ENCODE assay signal across 14 cellular contexts in genomic region chr18:49967171-49967570, GRCh38.
A peak's percentile ranks its signal among the peaks of the same experiment; 100 is the strongest.
DNase-seq lines count a peak whose midpoint lies in the region; ATAC-seq and TF ChIP-seq lines count a peak whose summit lies in the region.
"Had no signal": no experiment of that assay in that cellular context is flagged by ENCODE, and none has a peak within 500 bp of the region (broad histone marks: within the 10 kb centered on the region; RNA-seq: fewer than 3 reads in every experiment).

No MANE protein-coding gene starts in this region.

- no peaks in the 10 kb centered on the region for H3K36me3 ChIP-seq in body of pancreas (replicated peaks in 1 of 2; ENCODE audit: insufficient read depth in 1 of 2, low read depth in 2 of 2)
- H3K36me3 ChIP-seq in vagina, result no peaks in the 10 kb centered on the region
- H3K36me3 ChIP-seq in neuronal stem cell (replicated peaks in 1 of 2; ENCODE audit: control insufficient read depth in 2 of 2, insufficient read depth in 2 of 2, low read length in 2 of 2), result no peaks in the 10 kb centered on the region
- H3K36me3 ChIP-seq: cardiac muscle cell had no signal

- H2BK12ac ChIP-seq in neuronal stem cell (ENCODE audit: low read length), result no peak overlapping the region

- no peak overlapping the region for H2BK15ac ChIP-seq in neuronal stem cell (ENCODE audit: low read length)

- H2AFZ ChIP-seq in neuronal stem cell (ENCODE audit: low read length), result no peak overlapping the region
- H2AFZ ChIP-seq: GM23338 had no signal

- H3K27me3 ChIP-seq in body of pancreas (no peaks in the 10 kb centered on the region), vagina (no peaks in the 10 kb centered on the region), neuronal stem cell (ENCODE audit: control insufficient read depth in 3 of 3, insufficient read depth in 3 of 3, low read depth in 1 of 3, low read length in 3 of 3) (peaks cover 0 to 13% (median 0%) of the 10 kb centered on the region in 3 experiments)
- H3K27me3 ChIP-seq: cardiac muscle cell had no signal

- H3K4ac ChIP-seq in neuronal stem cell (ENCODE audit: low read length), result no peak overlapping the region

- H3K27ac ChIP-seq in body of pancreas (peak overlapping the region in 3 of 4 donors; percentile 36 to 63 (median 59)), vagina (peak overlapping the region; percentile 44), neuronal stem cell (replicated peaks; ENCODE audit: low read length) (no peak overlapping the region)
- H3K27ac ChIP-seq: cardiac muscle cell, KMS-11 had no signal

- no peaks in the 10 kb centered on the region for H3K9me3 ChIP-seq in body of pancreas
- no peaks in the 10 kb centered on the region for H3K9me3 ChIP-seq in vagina
- no peaks in the 10 kb centered on the region for H3K9me3 ChIP-seq in neuronal stem cell (replicated peaks in 1 of 2; ENCODE audit: control insufficient read depth in 2 of 2, insufficient read depth in 1 of 2, low read depth in 1 of 2, low read length in 2 of 2)

- ATAC-seq in GM19395 (IDR thresholded peaks at IDR 0.05; ENCODE audit: unreplicated experiment) (peak; percentile 68), HG03095 (IDR thresholded peaks at IDR 0.05; ENCODE audit: unreplicated experiment) (peak; percentile 50), body of pancreas (peak; percentile 85), GM18519 (IDR thresholded peaks at IDR 0.05; ENCODE audit: low FRiP score, unreplicated experiment) (no peak)
- ATAC-seq: GM23338; naive thymus-derived CD8-positive, alpha-beta T cell had no signal

- no peak overlapping the region for H3K18ac ChIP-seq in neuronal stem cell (ENCODE audit: low read length)

- H3K23ac ChIP-seq in neuronal stem cell (ENCODE audit: low read depth, low read length, poor library complexity), result no peak overlapping the region

- no peak overlapping the region for H3K9ac ChIP-seq in neuronal stem cell (ENCODE audit: low read depth, low read length, poor library complexity)
- H3K9ac ChIP-seq: KMS-11 had no signal

- no peak overlapping the region for H4K8ac ChIP-seq in neuronal stem cell (ENCODE audit: low read depth, low read length)

- H3K14ac ChIP-seq in neuronal stem cell (ENCODE audit: low read length), result no peak overlapping the region

- H3K4me2 ChIP-seq in neuronal stem cell (ENCODE audit: insufficient read depth, low read length, poor library complexity, severe bottlenecking), result no peak overlapping the region
- H3K4me2 ChIP-seq: GM23338, KMS-11 had no signal

- 24 to 28% methylated on average over 4 of the region's 4 CpGs for WGBS in body of pancreas, 2 donors
- no CpG with 5 or more reads among the region's 4 CpGs for WGBS in neuronal stem cell (ENCODE audit: extremely low coverage in 2 of 2, insufficient read length in 2 of 2, insufficient replicate concordance in 1 of 2), 2 donors

- intact Hi-C loops in body of pancreas (cut with DNase I) (no loop called here), vagina (cut with DNase I) (no loop called here)

- no peak overlapping the region for H2BK120ac ChIP-seq in neuronal stem cell (ENCODE audit: low read depth, low read length)

- DNase-seq in body of pancreas (peak in 1 of 4 donors; percentile 37), vagina (ENCODE audit: extremely low spot score in 2 of 2) (no peak), NCI-H146 treated with DMSO at 0.1 percent for 48 hours (lab: John Stamatoyannopoulos, UW; ENCODE audit: unreplicated experiment) (no peak), neuronal stem cell (ENCODE audit: low spot score) (no peak)
- DNase-seq: activated T-cell treated with anti-CD3 and anti-CD28 coated beads, Interleukin-2, amount 50 U/mL, for 24 hours; naive thymus-derived CD8-positive, alpha-beta T cell; NCI-H226; substantia nigra had no signal

- H4K91ac ChIP-seq in neuronal stem cell (ENCODE audit: low read depth, low read length, poor library complexity), result no peak overlapping the region

- no peaks in the 10 kb centered on the region for H3K79me1 ChIP-seq in neuronal stem cell (ENCODE audit: low read depth, low read length)

- H2AK5ac ChIP-seq in neuronal stem cell (ENCODE audit: low read depth, low read length), result no peak overlapping the region

- H3K4me3 ChIP-seq in body of pancreas, result no peak overlapping the region
- H3K4me3 ChIP-seq in vagina, result no peak overlapping the region
- H3K4me3 ChIP-seq in neuronal stem cell (ENCODE audit: low read length in 2 of 2), result no peak overlapping the region
- H3K4me3 ChIP-seq: cardiac muscle cell, GM23338 had no signal

- TF ChIP-seq POLR2A in body of pancreas (IDR thresholded peaks at IDR 0.05) (no peak), vagina (IDR thresholded peaks at IDR 0.05) (no peak)

- no peak for TF ChIP-seq CTCF in body of pancreas (IDR thresholded peaks at IDR 0.05)
- no peak for TF ChIP-seq CTCF in vagina (IDR thresholded peaks at IDR 0.05)

- H2BK5ac ChIP-seq in neuronal stem cell (ENCODE audit: low read length), result no peak overlapping the region

- peaks cover 17% of the 10 kb centered on the region for H3K4me1 ChIP-seq in body of pancreas
- H3K4me1 ChIP-seq in vagina, result peaks cover 24% of the 10 kb centered on the region
- H3K4me1 ChIP-seq in neuronal stem cell (ENCODE audit: control insufficient read depth in 2 of 2, insufficient read depth in 1 of 2, low read depth in 1 of 2, low read length in 2 of 2), result no peaks in the 10 kb centered on the region
